ENCODE assay signal across 8 cellular contexts in genomic region chr12:113980537-113981337, GRCh38. TPM values are rescaled to one million over a fixed set of nuclear protein-coding genes. Genes with fewer than 3 reads are reported as not detected.
DNase-seq lines count a peak whose midpoint lies in the region; ATAC-seq, FAIRE-seq and TF ChIP-seq lines count a peak whose summit lies in the region.

No MANE protein-coding gene starts in this region.

- H3K79me2 ChIP-seq in keratinocyte (ENCODE audit: control insufficient read depth, insufficient read depth, low read length): no peaks in the 10 kb centered on the region

- CTCF ChIA-PET in Panc1 (lab: Charles Lee): interaction anchor here (0.5 to 1.4 kb wide), 8 partner anchors 14 to 1966 kb away, joined by 3 to 20 read pairs (median 4); partner anchors contain the start of gene RBM19

- no peaks in the 10 kb centered on the region for H3K9me1 ChIP-seq in keratinocyte (ENCODE audit: control insufficient read depth, extremely low read depth, insufficient read depth, low read length)

- H3K27me3 Mint-ChIP-seq in stimulated activated naive B cell treated with anti-CD40 and anti-IgM and Interleukin-4, amounts not matched to agents 10 μg/mL and 1 μg/mL and 100 μg/mL, for 72 hours: peaks cover 30 to 51% of the 10 kb centered on the region in 2 donors

- no peaks in the 10 kb centered on the region for H3K36me3 Mint-ChIP-seq in stimulated activated naive B cell treated with anti-CD40 and anti-IgM and Interleukin-4, amounts not matched to agents 10 μg/mL and 1 μg/mL and 100 μg/mL, for 72 hours

- H2AFZ ChIP-seq in keratinocyte (ENCODE audit: control insufficient read depth, low read length): no peak overlapping the region

- no peaks in the 10 kb centered on the region for H3K9me3 Mint-ChIP-seq in stimulated activated naive B cell treated with anti-CD40 and anti-IgM and Interleukin-4, amounts not matched to agents 10 μg/mL and 1 μg/mL and 100 μg/mL, for 72 hours

- H3K36me3 ChIP-seq in Panc1 (ENCODE audit: control insufficient read depth, insufficient read depth, low read length) (no peaks in the 10 kb centered on the region), breast epithelium (no peaks in the 10 kb centered on the region), keratinocyte (ENCODE audit: control insufficient read depth in 2 of 2, extremely low read depth in 1 of 2, insufficient read depth in 2 of 2, low read length in 2 of 2) (no peaks in the 10 kb centered on the region)

- dilution Hi-C loops in keratinocyte (cut with MboI; ENCODE audit: extremely low pct_ligation_motif_present, low sequenced_read_pairs): no loop called here

- no TSS peak for BruUV-seq in Panc1 (replicated peaks; lab: Mats Ljungman, UMichigan)

- TF ChIP-seq POLR2A in breast epithelium (IDR thresholded peaks at IDR 0.05): no peak

- H3K4me1 ChIP-seq in Panc1 (ENCODE audit: control insufficient read depth, insufficient read depth, low read length): no peaks in the 10 kb centered on the region
- no peaks in the 10 kb centered on the region for H3K4me1 ChIP-seq in breast epithelium
- no peaks in the 10 kb centered on the region for H3K4me1 ChIP-seq in keratinocyte (ENCODE audit: control insufficient read depth, extremely low read depth, insufficient read depth, low read length)

- H3K9me3 ChIP-seq in Panc1 (ENCODE audit: control insufficient read depth, insufficient read depth, low read depth, low read length): no peaks in the 10 kb centered on the region
- H3K9me3 ChIP-seq in breast epithelium: no peaks in the 10 kb centered on the region
- H3K9me3 ChIP-seq in keratinocyte (ENCODE audit: control insufficient read depth, low read depth, low read length): no peaks in the 10 kb centered on the region

- no peak overlapping the region for H3K9ac ChIP-seq in keratinocyte (ENCODE audit: control insufficient read depth, extremely low read depth, insufficient read depth, low read length)

- ATAC-seq in Right ventricle myocardium inferior: peak; percentile 46
- peak; percentile 90 for ATAC-seq in Panc1
- ATAC-seq in stimulated activated naive B cell treated with anti-CD40 and anti-IgM and Interleukin-4, amounts not matched to agents 10 μg/mL and 1 μg/mL and 100 μg/mL, for 72 hours (replicated peaks): peak; percentile 29 to 57
- no peak for ATAC-seq in GM18858 (IDR thresholded peaks at IDR 0.05; ENCODE audit: unreplicated experiment)

- H3K4me3 ChIP-seq in Panc1 (ENCODE audit: low read depth in 2 of 2, low read length in 2 of 2) (no peak overlapping the region), breast epithelium (no peak overlapping the region), keratinocyte (ENCODE audit: control insufficient read depth in 2 of 3, extremely low read depth in 1 of 3, insufficient read depth in 2 of 3, low read depth in 1 of 3, low read length in 3 of 3) (no peak overlapping the region)

- H3K4me2 ChIP-seq in keratinocyte (ENCODE audit: control insufficient read depth, extremely low read depth, insufficient read depth, low read depth, low read length): no peak overlapping the region

- no peak overlapping the region for H3K4me3 Mint-ChIP-seq in stimulated activated naive B cell treated with anti-CD40 and anti-IgM and Interleukin-4, amounts not matched to agents 10 μg/mL and 1 μg/mL and 100 μg/mL, for 72 hours

- peak; percentile 83 for FAIRE-seq in keratinocyte (lab: Jason Lieb, UNC)

- no peak overlapping the region for H3K27ac Mint-ChIP-seq in stimulated activated naive B cell treated with anti-CD40 and anti-IgM and Interleukin-4, amounts not matched to agents 10 μg/mL and 1 μg/mL and 100 μg/mL, for 72 hours

- peak; percentile 98 for TF ChIP-seq CTCF in Panc1 (IDR thresholded peaks at IDR 0.05)
- peak; percentile 64 to 94 (median 87) for TF ChIP-seq CTCF in breast epithelium (IDR thresholded peaks at IDR 0.05)
- TF ChIP-seq CTCF in keratinocyte (optimal IDR thresholded peaks at IDR 0.05 in 1 of 3, IDR thresholded peaks at IDR 0.05 in 1 of 3, conservative IDR thresholded peaks at IDR 0.05 in 1 of 3; ENCODE audit: extremely low read depth in 1 of 3, insufficient read depth in 2 of 3, low read length in 3 of 3): peak; percentile 71 to 92 (median 91)

- POLR2A ChIA-PET in Panc1 (lab: Charles Lee): no interaction called here

- no peaks in the 10 kb centered on the region for H4K20me1 ChIP-seq in keratinocyte (ENCODE audit: control insufficient read depth, extremely low read depth, insufficient read depth, low read length)

- intact Hi-C loops in Right ventricle myocardium inferior (cut with DNase I) (loop anchor here (2.0 kb wide), 1 partner anchor 528 kb away; no protein-coding TSS in a partner anchor), cardiac septum (cut with DNase I) (loop anchor here (2.0 kb wide), 1 partner anchor 526 kb away; no protein-coding TSS in a partner anchor), Panc1 (cut with micrococcal nuclease; ENCODE audit: unreplicated experiment) (loop anchor here (1.0 to 5.0 kb wide), 3 partner anchors 496 to 657 kb away; no protein-coding TSS in a partner anchor), breast epithelium (cut with DNase I; ENCODE audit: low total_unique reads) (no loop called here)

- DNase-seq in Right ventricle myocardium inferior (ENCODE audit: missing footprints) (no peak), cardiac septum (ENCODE audit: low spot score) (no peak), M059J (ENCODE audit: low read depth) (peak; percentile 52), Panc1 (ENCODE audit: low read depth, low spot score) (peak; percentile 45), breast epithelium (ENCODE audit: low spot score in 2 of 2) (no peak), keratinocyte (ENCODE audit: low read depth, low spot score) (no peak)
- no peak for DNase-seq in stimulated activated naive B cell treated with anti-CD40 and anti-IgM and Interleukin-4, amounts not matched to agents 10 μg/mL and 1 μg/mL and 100 μg/mL, for 72 hours

- H3K27me3 ChIP-seq in Panc1 (ENCODE audit: control insufficient read depth, insufficient read depth, low read length) (peaks cover 3% of the 10 kb centered on the region; the same call in 1 of the 2 replicates), breast epithelium (peaks cover 0 to 37% of the 10 kb centered on the region in 2 donors), keratinocyte (ENCODE audit: control insufficient read depth, extremely low read depth, insufficient read depth, low read length) (no peaks in the 10 kb centered on the region)

- no peak overlapping the region for H3K27ac ChIP-seq in Panc1 (ENCODE audit: low read length)
- no peak overlapping the region for H3K27ac ChIP-seq in breast epithelium
- no peak overlapping the region for H3K27ac ChIP-seq in keratinocyte (ENCODE audit: control insufficient read depth, insufficient read depth, low read length)

- in situ Hi-C loops in Panc1 (cut with HindIII; ENCODE audit: low pct_unique_long_range_greater_than_20kb, low sequenced_read_pairs): no loop called here

- no peaks in the 10 kb centered on the region for H3K4me1 Mint-ChIP-seq in stimulated activated naive B cell treated with anti-CD40 and anti-IgM and Interleukin-4, amounts not matched to agents 10 μg/mL and 1 μg/mL and 100 μg/mL, for 72 hours

RNA-seq across cellular contexts. Expression of gene RBM19, which starts 14.6 kb away (rescaled TPM):
- total RNA-seq in Right ventricle myocardium inferior (15.8 TPM), cardiac septum (15.7 TPM), Panc1 (2021; ENCODE audit: unreplicated experiment) (44.8 TPM), breast epithelium (10 to 100 TPM; 28.8 to 43.3 (median 42.6) TPM)
- total RNA-seq in M059J (2014; rRNA removed; shearing (Covaris generic)): 7.9 and 13.1 TPM in 2 replicates
- 22.9 TPM for polyA plus RNA-seq in Panc1 (2012; ENCODE audit: insufficient read length)
- polyA plus RNA-seq in keratinocyte: 14.4 to 16.5 TPM (median 14.6 TPM) in 3 replicates
- polyA plus RNA-seq in keratinocyte (2011; ENCODE audit: low read depth): 27.8 TPM
- polyA plus RNA-seq in keratinocyte (2011; cell fraction: cytosol; rRNA removed): 9.4 and 12.8 TPM in 2 replicates
- polyA plus RNA-seq in keratinocyte (2011; cell fraction: nucleus; rRNA removed): 37.8 and 46.2 TPM in 2 replicates
- polyA plus RNA-seq in keratinocyte (2012; ENCODE audit: low replicate concordance): 10.5 and 19.3 TPM in 2 replicates
- polyA minus RNA-seq in keratinocyte: 19.2 to 29.5 TPM (median 23.0 TPM) in 3 replicates
- 10.7 TPM for polyA minus RNA-seq in keratinocyte (2011; cell fraction: cytosol; rRNA and poly(A)+ RNA removed)
- polyA minus RNA-seq in keratinocyte (2011; cell fraction: nucleus; rRNA and poly(A)+ RNA removed): 17.6 and 22.8 TPM in 2 replicates

Comparison
In these comparisons a context has a peak if more than half of its experiments do, and no peak if none do; other contexts are left out.
1. DNase-seq: peak in M059J (single experiment) and Panc1 (single experiment); none in Right ventricle myocardium inferior (single experiment), cardiac septum (single experiment), breast epithelium (0 of 2), keratinocyte (single experiment) and stimulated activated naive B cell treated with anti-CD40 and anti-IgM and Interleukin-4, amounts not matched to agents 10 μg/mL and 1 μg/mL and 100 μg/mL, for 72 hours (single experiment).
2. Peak in every context shown above with its lines, with median percentiles within 50 percentile points of each other: CTCF ChIP-seq.